10 cellular contexts compared by ENCODE assay signal in genomic region chr1:172180886-172181285, GRCh38.
A peak's percentile ranks its signal among the peaks of the same experiment; 100 is the strongest.
DNase-seq lines count a peak whose midpoint lies in the region; ATAC-seq and TF ChIP-seq lines count a peak whose summit lies in the region.
"Had no signal": no experiment of that assay in that cellular context is flagged by ENCODE, and none has a peak within 500 bp of the region (broad histone marks: within the 10 kb centered on the region; RNA-seq: fewer than 3 reads in every experiment).

No MANE protein-coding gene starts in this region.

- no peaks in the 10 kb centered on the region for H3K27me3 ChIP-seq in BJ (ENCODE audit: control insufficient read depth, insufficient read depth, low read length)
- H3K27me3 ChIP-seq: neutrophil had no signal

- CTCF ChIA-PET in BJ (lab: Yijun Ruan, JAX) = interaction anchor here (1.3 kb wide), 1 partner anchor 15 kb away, joined by 3 read pairs; no protein-coding TSS in a partner anchor

- H3K4me3 ChIP-seq in BJ (ENCODE audit: low read depth, low read length) (no peak overlapping the region), fibroblast of villous mesenchyme (ENCODE audit: low read depth, low read length) (peak overlapping the region; percentile 26), skeletal muscle cell (ENCODE audit: low read depth, low read length) (peak overlapping the region; percentile 20)

- TF ChIP-seq CTCF in BJ (IDR thresholded peaks at IDR 0.05; ENCODE audit: insufficient read depth, low read depth, low read length) (no peak), fibroblast of villous mesenchyme (IDR thresholded peaks at IDR 0.05; ENCODE audit: insufficient read depth, low read depth, low read length) (no peak)

- ATAC-seq in GM19395 (IDR thresholded peaks at IDR 0.05; ENCODE audit: unreplicated experiment) (peak; percentile 69), HG03520 (IDR thresholded peaks at IDR 0.05; ENCODE audit: unreplicated experiment) (peak; percentile 47)
- ATAC-seq: HCT116 had no signal

- no peaks in the 10 kb centered on the region for H3K36me3 ChIP-seq in BJ (ENCODE audit: control insufficient read depth, insufficient read depth, low read length)
- H3K36me3 ChIP-seq: neutrophil had no signal

- DNase-seq in BJ (ENCODE audit: low read depth) (peak; percentile 19), fibroblast of villous mesenchyme (ENCODE audit: low read depth) (peak; percentile 82), skeletal muscle cell (ENCODE audit: low read depth) (no peak), SKM-1 (lab: John Stamatoyannopoulos, UW; ENCODE audit: unreplicated experiment) (no peak), iPS-NIHi7 (ENCODE audit: extremely low spot score) (no peak)
- peak; percentile 63 for DNase-seq in activated CD8-positive, alpha-beta memory T cell treated with anti-CD3 and anti-CD28 coated beads, Interleukin-2, amount 50 U/mL, for 48 hours

- POLR2A ChIA-PET in BJ (lab: Charles Lee) = no interaction called here

Comparison
In these comparisons a context has a peak if more than half of its experiments do, and no peak if none do; other contexts are left out.
1. DNase-seq: peak in BJ (single experiment), activated CD8-positive, alpha-beta memory T cell treated with anti-CD3 and anti-CD28 coated beads, Interleukin-2, amount 50 U/mL, for 48 hours (single experiment) and fibroblast of villous mesenchyme (single experiment); none in skeletal muscle cell (single experiment), SKM-1 (single experiment) and iPS-NIHi7 (single experiment).